ENCODE assay signal across 9 cellular contexts in genomic region chr14:21723431-21724045, GRCh38. TPM values are rescaled to one million over a fixed set of nuclear protein-coding genes. Genes with fewer than 3 reads are reported as not detected.
DNase-seq lines count a peak whose midpoint lies in the region; ATAC-seq and TF ChIP-seq lines count a peak whose summit lies in the region.
"Had no signal": no experiment of that assay in that cellular context is flagged by ENCODE, and none has a peak within 500 bp of the region (broad histone marks: within the 10 kb centered on the region; RNA-seq: fewer than 3 reads in every experiment).

No MANE protein-coding gene starts in this region.

- no peaks in the 10 kb centered on the region for H3K9me3 Mint-ChIP-seq in activated naive CD8-positive, alpha-beta T cell treated with anti-CD3 and anti-CD28 coated beads for 36 hours
- H3K9me3 Mint-ChIP-seq in neural progenitor cell: no peaks in the 10 kb centered on the region
- H3K9me3 Mint-ChIP-seq: activated B cell treated with CpG ODN at 0.5 μM for 24 hours had no signal

- no peaks in the 10 kb centered on the region for H3K79me2 ChIP-seq in neural progenitor cell (ENCODE audit: low read depth)

- no peaks in the 10 kb centered on the region for H3K36me3 Mint-ChIP-seq in activated naive CD8-positive, alpha-beta T cell treated with anti-CD3 and anti-CD28 coated beads for 36 hours
- H3K36me3 Mint-ChIP-seq in neural progenitor cell: no peaks in the 10 kb centered on the region

- no peaks in the 10 kb centered on the region for H4K20me1 ChIP-seq in neural progenitor cell (ENCODE audit: low read depth)

- H3K27ac Mint-ChIP-seq in activated naive CD8-positive, alpha-beta T cell treated with anti-CD3 and anti-CD28 coated beads for 36 hours: peak overlapping the region; percentile 81
- no peak overlapping the region for H3K27ac Mint-ChIP-seq in neural progenitor cell
- H3K27ac Mint-ChIP-seq: activated B cell treated with CpG ODN at 0.5 μM for 24 hours had no signal

- H3K4me2 ChIP-seq in neural progenitor cell: no peak overlapping the region

- H3K36me3 ChIP-seq in neural progenitor cell: no peaks in the 10 kb centered on the region

- H3K9ac ChIP-seq in neural progenitor cell: no peak overlapping the region

- H3K4me1 ChIP-seq in neural progenitor cell: no peaks in the 10 kb centered on the region

- H2AFZ ChIP-seq in neural progenitor cell (replicated peaks): peak overlapping the region; percentile 95

- H3K4me3 Mint-ChIP-seq in activated naive CD8-positive, alpha-beta T cell treated with anti-CD3 and anti-CD28 coated beads for 36 hours: peak overlapping the region; percentile 80
- H3K4me3 Mint-ChIP-seq in neural progenitor cell: no peak overlapping the region
- H3K4me3 Mint-ChIP-seq: activated B cell treated with CpG ODN at 0.5 μM for 24 hours had no signal

- H3K27ac ChIP-seq in neural progenitor cell: no peak overlapping the region

- ATAC-seq in HG02840 (IDR thresholded peaks at IDR 0.05; ENCODE audit: low FRiP score, unreplicated experiment): no peak
- ATAC-seq in HG02571 (IDR thresholded peaks at IDR 0.05; ENCODE audit: unreplicated experiment): no peak

- H3K4me1 Mint-ChIP-seq in activated naive CD8-positive, alpha-beta T cell treated with anti-CD3 and anti-CD28 coated beads for 36 hours: no peaks in the 10 kb centered on the region
- H3K4me1 Mint-ChIP-seq in neural progenitor cell: no peaks in the 10 kb centered on the region
- H3K4me1 Mint-ChIP-seq: activated B cell treated with CpG ODN at 0.5 μM for 24 hours had no signal

- H3K27me3 ChIP-seq in neural progenitor cell: peaks cover 59% of the 10 kb centered on the region

- no peaks in the 10 kb centered on the region for H3K9me3 ChIP-seq in neural progenitor cell (ENCODE audit: low read depth)

- no peak overlapping the region for H3K4me3 ChIP-seq in neural progenitor cell

- H3F3A ChIP-seq in neural progenitor cell (ENCODE audit: low read depth): no peaks in the 10 kb centered on the region

- H3K27me3 Mint-ChIP-seq in activated naive CD8-positive, alpha-beta T cell treated with anti-CD3 and anti-CD28 coated beads for 36 hours: peaks cover 45% of the 10 kb centered on the region
- H3K27me3 Mint-ChIP-seq in neural progenitor cell (ENCODE audit: insufficient read depth, low read depth): peaks cover 2% of the 10 kb centered on the region

- peak; percentile 81 for TF ChIP-seq CTCF in neural progenitor cell (IDR thresholded peaks at IDR 0.05)

- DNase-seq in NCI-H1417 (lab: John Stamatoyannopoulos, UW) (peak in 2 of 3 experiments; percentile 13 to 29), NCI-H1417 treated with DMSO at 0.1 percent for 48 hours (lab: John Stamatoyannopoulos, UW) (no peak), NCI-H748 (lab: John Stamatoyannopoulos, UW; ENCODE audit: unreplicated experiment) (peak; percentile 69), neural progenitor cell (ENCODE audit: low spot score) (peak; percentile 89), GM19240 (ENCODE audit: insufficient read length, low spot score) (no peak)
- DNase-seq in activated naive CD8-positive, alpha-beta T cell treated with anti-CD3 and anti-CD28 coated beads for 36 hours: peak; percentile 49
- DNase-seq: activated B cell treated with CpG ODN at 0.5 μM for 24 hours had no signal

RNA-seq across cellular contexts. Expression of gene OR4E1, which starts 49.9 kb away (rescaled TPM):
- total RNA-seq in activated naive CD8-positive, alpha-beta T cell treated with anti-CD3 and anti-CD28 coated beads for 36 hours: not detected
- total RNA-seq in neural progenitor cell (ENCODE audit: low replicate concordance): not detected in 2 replicates
- total RNA-seq: activated B cell treated with CpG ODN at 0.5 μM for 24 hours had no signal

Comparison
In these comparisons a context has a peak if more than half of its experiments do, and no peak if none do; other contexts are left out.
1. DNase-seq: peak in NCI-H1417 (2 of 3), NCI-H748 (single experiment), activated naive CD8-positive, alpha-beta T cell treated with anti-CD3 and anti-CD28 coated beads for 36 hours (single experiment) and neural progenitor cell (single experiment); none in NCI-H1417 treated with DMSO at 0.1 percent for 48 hours (single experiment) and GM19240 (single experiment).